13 cellular contexts compared by ENCODE assay signal in the genomic region with DNA sequence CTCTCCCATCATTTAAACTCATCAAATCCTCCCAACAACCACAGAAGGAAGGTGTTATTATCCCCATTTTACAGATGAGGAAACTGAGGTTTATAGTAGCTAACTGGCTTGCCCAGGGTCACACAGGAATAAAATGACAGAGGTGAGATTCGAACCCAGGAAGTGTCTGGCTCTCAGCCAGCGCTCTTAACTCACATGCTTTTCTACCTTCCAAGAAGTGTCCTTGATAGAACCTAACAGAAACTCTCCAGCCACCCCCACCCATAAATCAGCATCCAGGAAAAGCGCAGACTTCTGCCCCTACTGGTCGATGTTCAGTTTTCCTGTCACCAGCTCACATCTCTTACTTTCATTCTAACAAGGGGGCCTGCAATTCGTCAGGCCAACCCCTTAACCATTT. TPM values are rescaled to one million over a fixed set of nuclear protein-coding genes. Genes with fewer than 3 reads are reported as not detected.
DNase-seq lines count a peak whose midpoint lies in the region; ATAC-seq and TF ChIP-seq lines count a peak whose summit lies in the region.
"Had no signal": no experiment of that assay in that cellular context is flagged by ENCODE, and none has a peak within 500 bp of the region (broad histone marks: within the 10 kb centered on the region; RNA-seq: fewer than 3 reads in every experiment).

No MANE protein-coding gene starts in this region.

- no peak overlapping the region for H3K9ac ChIP-seq in PC-3 (ENCODE audit: low read length)

- H3K27me3 Mint-ChIP-seq in immature natural killer cell (ENCODE audit: low read depth in 3 of 3): peaks cover 2 to 4% (median 2%) of the 10 kb centered on the region in 3 donors
- peaks cover 10% of the 10 kb centered on the region for H3K27me3 Mint-ChIP-seq in activated naive CD4-positive, alpha-beta T cell treated with anti-CD3 and anti-CD28 coated beads, Interleukin-2, amount 10 ng/mL, durations not matched to agents 7 days and 5 days

- H3K4me3 Mint-ChIP-seq in immature natural killer cell: peak overlapping the region in 1 of 5 donors; percentile 50
- H3K4me3 Mint-ChIP-seq in activated naive CD4-positive, alpha-beta T cell treated with anti-CD3 and anti-CD28 coated beads, Interleukin-2, amount 10 ng/mL, durations not matched to agents 7 days and 5 days: no peak overlapping the region
- H3K4me3 Mint-ChIP-seq: CD4-positive, alpha-beta T cell had no signal

- H3K27ac ChIP-seq in cardiac muscle cell (peak overlapping the region; percentile 91), heart right ventricle (no peak overlapping the region), PC-3 (ENCODE audit: low read length) (no peak overlapping the region), Peyer's patch (no peak overlapping the region), hepatocyte (no peak overlapping the region)

- H3K4me2 ChIP-seq in PC-3 (ENCODE audit: low read length): no peak overlapping the region
- H3K4me2 ChIP-seq in hepatocyte: no peak overlapping the region

- no peaks in the 10 kb centered on the region for H3K9me2 ChIP-seq in PC-3 (replicated peaks; ENCODE audit: low read length)
- H3K9me2 ChIP-seq in hepatocyte (replicated peaks; ENCODE audit: insufficient read depth): no peaks in the 10 kb centered on the region

- H3K36me3 ChIP-seq in cardiac muscle cell: peaks cover 19% of the 10 kb centered on the region
- peaks cover 0 to 41% (median 0%) of the 10 kb centered on the region in 9 donors for H3K36me3 ChIP-seq in heart right ventricle
- no peaks in the 10 kb centered on the region for H3K36me3 ChIP-seq in PC-3 (ENCODE audit: low read depth, low read length)
- no peaks in the 10 kb centered on the region for H3K36me3 ChIP-seq in Peyer's patch
- no peaks in the 10 kb centered on the region for H3K36me3 ChIP-seq in hepatocyte (replicated peaks; ENCODE audit: insufficient read depth, low read depth)

- no peaks in the 10 kb centered on the region for H3K9me3 Mint-ChIP-seq in immature natural killer cell
- no peaks in the 10 kb centered on the region for H3K9me3 Mint-ChIP-seq in activated naive CD4-positive, alpha-beta T cell treated with anti-CD3 and anti-CD28 coated beads, Interleukin-2, amount 10 ng/mL, durations not matched to agents 7 days and 5 days
- H3K9me3 Mint-ChIP-seq: CD4-positive, alpha-beta T cell; stimulated activated memory B cell treated with anti-CD40 and anti-IgM and Interleukin-4, amounts not matched to agents 10 μg/mL and 1 μg/mL and 100 μg/mL, for 72 hours had no signal

- no TSS peak for BruUV-seq in PC-3 (replicated peaks; lab: Mats Ljungman, UMichigan)

- H3K9me3 ChIP-seq in cardiac muscle cell (ENCODE audit: low read depth) (no peaks in the 10 kb centered on the region), heart right ventricle (no peaks in the 10 kb centered on the region), PC-3 (ENCODE audit: low read length) (no peaks in the 10 kb centered on the region), Peyer's patch (no peaks in the 10 kb centered on the region), hepatocyte (ENCODE audit: low read depth) (no peaks in the 10 kb centered on the region)

- H3K36me3 Mint-ChIP-seq in immature natural killer cell: no peaks in the 10 kb centered on the region
- no peaks in the 10 kb centered on the region for H3K36me3 Mint-ChIP-seq in activated naive CD4-positive, alpha-beta T cell treated with anti-CD3 and anti-CD28 coated beads, Interleukin-2, amount 10 ng/mL, durations not matched to agents 7 days and 5 days
- H3K36me3 Mint-ChIP-seq: stimulated activated memory B cell treated with anti-CD40 and anti-IgM and Interleukin-4, amounts not matched to agents 10 μg/mL and 1 μg/mL and 100 μg/mL, for 72 hours had no signal

- CTCF ChIA-PET in PC-3 (lab: Charles Lee): interaction anchor here (0.6 kb wide), 1 partner anchor 98 kb away, joined by 4 read pairs; no protein-coding TSS in a partner anchor
- CTCF ChIA-PET in activated naive CD4-positive, alpha-beta T cell treated with anti-CD3 and anti-CD28 coated beads, Interleukin-2, amount 10 ng/mL, durations not matched to agents 7 days and 5 days (lab: Charles Lee): interaction anchor here (3.9 kb wide), 1 partner anchor 11 kb away, joined by 18 read pairs; no protein-coding TSS in a partner anchor

- DNase-seq in cardiac muscle cell (ENCODE audit: low read depth in 1 of 2, low spot score in 1 of 2) (peak; percentile 26 to 72), heart right ventricle (no peak), PC-3 (no peak), epithelial cell of proximal tubule (ENCODE audit: low read depth) (no peak), Peyer's patch (no peak), hepatocyte (ENCODE audit: low spot score) (no peak), immature natural killer cell (no peak)
- no peak for DNase-seq in activated naive CD4-positive, alpha-beta T cell treated with anti-CD3 and anti-CD28 coated beads, Interleukin-2, amount 10 ng/mL, durations not matched to agents 7 days and 5 days
- DNase-seq: CD4-positive, alpha-beta T cell; central memory CD4-positive, alpha-beta T cell had no signal

- ATAC-seq in heart right ventricle (no peak), PC-3 (no peak)
- ATAC-seq: stimulated activated memory B cell treated with anti-CD40 and anti-IgM and Interleukin-4, amounts not matched to agents 10 μg/mL and 1 μg/mL and 100 μg/mL, for 72 hours had no signal

- 55 to 62% methylated on average over 5 of the region's 5 CpGs for WGBS in heart right ventricle, 2 donors
- WGBS in hepatocyte (ENCODE audit: low lambda C conversion rate, missing lambda C conversion rate): 82% methylated on average over 5 of the region's 5 CpGs

- intact Hi-C loops in heart right ventricle (cut with DNase I) (no loop called here), PC-3 (cut with micrococcal nuclease) (no loop called here)

- POLR2A ChIA-PET in PC-3 (lab: Charles Lee; ENCODE audit: unreplicated experiment): no interaction called here

- H3K4me1 ChIP-seq in cardiac muscle cell (ENCODE audit: low read depth): peaks cover 29% of the 10 kb centered on the region
- H3K4me1 ChIP-seq in heart right ventricle: no peaks in the 10 kb centered on the region
- no peaks in the 10 kb centered on the region; the same call in 1 of the 2 replicates for H3K4me1 ChIP-seq in PC-3 (ENCODE audit: insufficient read depth, low read length)
- no peaks in the 10 kb centered on the region for H3K4me1 ChIP-seq in Peyer's patch
- no peaks in the 10 kb centered on the region for H3K4me1 ChIP-seq in hepatocyte (ENCODE audit: insufficient read depth)

- H3K27ac Mint-ChIP-seq in immature natural killer cell: no peak overlapping the region
- no peak overlapping the region for H3K27ac Mint-ChIP-seq in activated naive CD4-positive, alpha-beta T cell treated with anti-CD3 and anti-CD28 coated beads, Interleukin-2, amount 10 ng/mL, durations not matched to agents 7 days and 5 days
- H3K27ac Mint-ChIP-seq: CD4-positive, alpha-beta T cell; stimulated activated memory B cell treated with anti-CD40 and anti-IgM and Interleukin-4, amounts not matched to agents 10 μg/mL and 1 μg/mL and 100 μg/mL, for 72 hours had no signal

- no peaks in the 10 kb centered on the region for H3F3A ChIP-seq in PC-3 (ENCODE audit: low read length, unreplicated experiment)

- TF ChIP-seq CTCF in cardiac muscle cell (IDR thresholded peaks at IDR 0.05; ENCODE audit: low read depth, low read length) (peak; percentile 39), heart right ventricle (IDR thresholded peaks at IDR 0.05) (peak in 2 of 9 donors; percentile 5 to 21), PC-3 (conservative IDR thresholded peaks at IDR 0.05; ENCODE audit: low read depth, low read length) (peak; percentile 55), epithelial cell of proximal tubule (conservative IDR thresholded peaks at IDR 0.05; ENCODE audit: low read depth, low read length) (peak; percentile 42), Peyer's patch (IDR thresholded peaks at IDR 0.05) (peak in 1 of 6 experiments; percentile 8), hepatocyte (IDR thresholded peaks at IDR 0.05; ENCODE audit: poor library complexity) (no peak)

- H3K79me2 ChIP-seq in PC-3 (ENCODE audit: low read length) (no peaks in the 10 kb centered on the region), hepatocyte (no peaks in the 10 kb centered on the region)

- H4K20me1 ChIP-seq in PC-3 (ENCODE audit: low read length) (no peaks in the 10 kb centered on the region), hepatocyte (ENCODE audit: insufficient read depth, poor library complexity, severe bottlenecking) (no peaks in the 10 kb centered on the region)

- H2AFZ ChIP-seq in PC-3 (ENCODE audit: low read length) (no peak overlapping the region), hepatocyte (no peak overlapping the region)

- TF ChIP-seq POLR2A in Peyer's patch (IDR thresholded peaks at IDR 0.05): no peak

- H3K27me3 ChIP-seq in cardiac muscle cell (no peaks in the 10 kb centered on the region), heart right ventricle (no peaks in the 10 kb centered on the region), PC-3 (ENCODE audit: low read length) (no peaks in the 10 kb centered on the region), Peyer's patch (no peaks in the 10 kb centered on the region), hepatocyte (no peaks in the 10 kb centered on the region)

- no peaks in the 10 kb centered on the region for H3K4me1 Mint-ChIP-seq in immature natural killer cell
- no peaks in the 10 kb centered on the region for H3K4me1 Mint-ChIP-seq in activated naive CD4-positive, alpha-beta T cell treated with anti-CD3 and anti-CD28 coated beads, Interleukin-2, amount 10 ng/mL, durations not matched to agents 7 days and 5 days

- H3K4me3 ChIP-seq in cardiac muscle cell: no peak overlapping the region
- no peak overlapping the region for H3K4me3 ChIP-seq in heart right ventricle
- no peak overlapping the region for H3K4me3 ChIP-seq in PC-3 (ENCODE audit: low read length)
- H3K4me3 ChIP-seq in epithelial cell of proximal tubule (ENCODE audit: low read depth, low read length): no peak overlapping the region
- no peak overlapping the region for H3K4me3 ChIP-seq in Peyer's patch
- H3K4me3 ChIP-seq in hepatocyte: no peak overlapping the region

RNA-seq across cellular contexts. Expression of gene SPATA12, which starts 51.7 kb away (rescaled TPM):
- total RNA-seq in cardiac muscle cell (not detected in 2 replicates), heart right ventricle (not detected), PC-3 (2014; rRNA removed) (0.12 and 0.47 TPM in 2 replicates), epithelial cell of proximal tubule (0.06 and 0.43 TPM in 2 replicates), Peyer's patch (not detected), hepatocyte (0.08 and 0.10 TPM in 2 replicates)
- polyA plus RNA-seq in cardiac muscle cell (0.91 TPM in 1 of 2 replicates, not detected in the other), heart right ventricle (not detected), hepatocyte (0.25 and 1.2 TPM in 2 replicates), immature natural killer cell (not detected)
- total RNA-seq: CD4-positive, alpha-beta T cell; MCF 10A; RPMI7951 had no signal

RNA-seq across cellular contexts. Expression of gene IL17RD, which starts 52.9 kb away (rescaled TPM):
- 23.1 and 110 TPM in 2 replicates for total RNA-seq in cardiac muscle cell
- polyA plus RNA-seq in cardiac muscle cell: 7.4 and 26.5 TPM in 2 replicates
- total RNA-seq in heart right ventricle: 10 to 100 TPM in 2 of 10 donors, 1 to 10 TPM in 8; 3.3 to 15.6 (median 6.0) TPM
- polyA plus RNA-seq in heart right ventricle: 1 to 10 TPM; 1.3 TPM
- 3.1 and 3.7 TPM in 2 replicates for total RNA-seq in PC-3 (2014; rRNA removed)
- total RNA-seq in epithelial cell of proximal tubule: 13.2 and 28.2 TPM in 2 replicates
- total RNA-seq in Peyer's patch: 1 to 10 TPM in 2 of 4 donors, under 1 TPM in 2; 0.88 to 5.8 (median 2.1) TPM
- total RNA-seq in hepatocyte: 6.2 and 6.7 TPM in 2 replicates
- 1.7 and 2.0 TPM in 2 replicates for polyA plus RNA-seq in hepatocyte
- polyA plus RNA-seq in immature natural killer cell: not detected
- total RNA-seq: CD4-positive, alpha-beta T cell had no signal

Comparison
In these comparisons a context has a peak if more than half of its experiments do, and no peak if none do; other contexts are left out.
1. DNase-seq: peak in cardiac muscle cell (2 of 2); none in heart right ventricle (0 of 2), PC-3 (single experiment), epithelial cell of proximal tubule (single experiment), Peyer's patch (0 of 3), hepatocyte (single experiment), immature natural killer cell (0 of 3) and activated naive CD4-positive, alpha-beta T cell treated with anti-CD3 and anti-CD28 coated beads, Interleukin-2, amount 10 ng/mL, durations not matched to agents 7 days and 5 days (single experiment).